Comparison of ENCODE assay signal across 13 cellular contexts in the genomic region with DNA sequence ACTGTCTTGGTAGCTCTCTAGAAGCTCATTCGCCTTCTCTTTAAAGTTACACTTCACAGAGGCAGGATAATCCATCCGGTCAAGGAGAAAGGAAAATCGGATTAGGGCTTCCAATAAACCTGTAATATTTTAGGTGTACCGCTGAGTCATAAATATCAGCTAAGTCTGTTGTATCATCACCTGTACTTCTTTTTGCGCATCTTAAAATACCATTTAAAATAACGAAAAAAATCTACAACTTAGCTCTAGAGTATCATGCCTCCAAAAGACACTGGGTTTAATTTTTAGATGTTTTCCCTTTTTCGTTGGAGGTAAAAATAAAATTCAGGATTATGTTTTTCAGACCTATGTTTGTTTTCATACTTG. TPM values are rescaled to one million over a fixed set of nuclear protein-coding genes. Genes with fewer than 3 reads are reported as not detected.
A peak's percentile ranks its signal among the peaks of the same experiment; 100 is the strongest.
DNase-seq lines count a peak whose midpoint lies in the region; ATAC-seq and TF ChIP-seq lines count a peak whose summit lies in the region.
"Had no signal": no experiment of that assay in that cellular context is flagged by ENCODE, and none has a peak within 500 bp of the region (broad histone marks: within the 10 kb centered on the region; RNA-seq: fewer than 3 reads in every experiment).

No MANE protein-coding gene starts in this region.

- no peaks in the 10 kb centered on the region for H3K9me2 ChIP-seq in PC-9 (ENCODE audit: insufficient read depth)

- intact Hi-C loops in CD8-positive, alpha-beta T cell (cut with DNase I, micrococcal nuclease), result loop anchor here (1.0 to 2.0 kb wide), 6 partner anchors 115 to 285 kb away; a partner anchor contains a TSS
- intact Hi-C loops in PC-9 (cut with micrococcal nuclease; ENCODE audit: unreplicated experiment), result loop anchor here (1.0 kb wide), 5 partner anchors 28 to 335 kb away; no protein-coding TSS in a partner anchor
- intact Hi-C loops in stomach (cut with DNase I; ENCODE audit: low total_unique reads), result loop anchor here (5.0 kb wide), 1 partner anchor 180 kb away; no protein-coding TSS in a partner anchor

- H2AFZ ChIP-seq in ACC112 (ENCODE audit: low read length, unreplicated experiment), result peak overlapping the region; percentile 51
- H2AFZ ChIP-seq in PC-9, result no peak overlapping the region

- TF ChIP-seq CTCF in CD8-positive, alpha-beta T cell (IDR thresholded peaks at IDR 0.05), result no peak
- TF ChIP-seq CTCF in PC-9 (conservative IDR thresholded peaks at IDR 0.05), result peak; percentile 24; the same call in 1 of the 2 replicates
- no peak for TF ChIP-seq CTCF in stomach (IDR thresholded peaks at IDR 0.05)

- TF ChIP-seq POLR2A in stomach (IDR thresholded peaks at IDR 0.05), result no peak

- TF ChIP-seq EP300 in stomach (IDR thresholded peaks at IDR 0.05), result no peak

- 28 to 36% (median 31%) methylated on average over 7 of the region's 7 CpGs for WGBS in stomach, 5 donors

- no peaks in the 10 kb centered on the region for H3K9me3 ChIP-seq in CD8-positive, alpha-beta T cell (ENCODE audit: low read length)
- H3K9me3 ChIP-seq in PC-9 (ENCODE audit: insufficient read depth, low read depth) (no peaks in the 10 kb centered on the region; the same call in 1 of the 2 replicates), stomach (no peaks in the 10 kb centered on the region)
- H3K9me3 ChIP-seq: testis had no signal

- H3K79me2 ChIP-seq in ACC112 (ENCODE audit: control insufficient read depth, insufficient read depth, low read length, unreplicated experiment) (no peaks in the 10 kb centered on the region), PC-9 (ENCODE audit: low read depth) (no peaks in the 10 kb centered on the region)

- no peak overlapping the region for H3K4me3 Mint-ChIP-seq in CD8-positive, alpha-beta T cell
- H3K4me3 Mint-ChIP-seq in naive B cell, result peak overlapping the region in 5 of 8 donors; percentile 7 to 73 (median 39)
- H3K4me3 Mint-ChIP-seq in T-cell, result no peak overlapping the region
- H3K4me3 Mint-ChIP-seq: activated naive CD8-positive, alpha-beta T cell treated with anti-CD3 and anti-CD28 coated beads, Interleukin-2, amount 50 U/mL, for 24 hours; stimulated activated memory B cell treated with anti-CD40 and anti-IgM and Interleukin-4, amounts not matched to agents 10 μg/mL and 1 μg/mL and 100 μg/mL, for 72 hours had no signal

- peaks cover 7% of the 10 kb centered on the region for H3K4me1 Mint-ChIP-seq in CD8-positive, alpha-beta T cell (ENCODE audit: low read depth)
- H3K4me1 Mint-ChIP-seq in naive B cell (peaks cover 0 to 8% (median 6%) of the 10 kb centered on the region in 3 donors), T-cell (peaks cover 0 to 9% (median 8%) of the 10 kb centered on the region in 3 donors)

- H3K4me1 ChIP-seq in ACC112 (ENCODE audit: control insufficient read depth, insufficient read depth, low read length, unreplicated experiment) (peaks cover 7% of the 10 kb centered on the region), PC-9 (replicated peaks; ENCODE audit: insufficient read depth) (no peaks in the 10 kb centered on the region), stomach (peaks cover 0 to 8% (median 6%) of the 10 kb centered on the region in 4 donors)
- H3K4me1 ChIP-seq in CD8-positive, alpha-beta T cell (ENCODE audit: insufficient read depth, low read length), result no peaks in the 10 kb centered on the region
- H3K4me1 ChIP-seq: testis had no signal

- POLR2A ChIA-PET in CD8-positive, alpha-beta T cell (lab: Charles Lee), result interaction anchor here (0.6 to 1.6 kb wide), 8 partner anchors 27 to 286 kb away, joined by 3 to 11 read pairs (median 4); no protein-coding TSS in a partner anchor
- POLR2A ChIA-PET in PC-9 (lab: Charles Lee; ENCODE audit: unreplicated experiment) (interaction anchor here (0.6 kb wide), 1 partner anchor 26 kb away, joined by 3 read pairs; no protein-coding TSS in a partner anchor), T-cell (lab: Charles Lee) (interaction anchor here (0.5 to 2.0 kb wide), 10 partner anchors 57 to 374 kb away, joined by 3 to 8 read pairs (median 4); a partner anchor contains a TSS)

- H3K36me3 ChIP-seq in ACC112 (ENCODE audit: insufficient read depth, low read length) (no peaks in the 10 kb centered on the region), PC-9 (ENCODE audit: low read depth) (no peaks in the 10 kb centered on the region), stomach (no peaks in the 10 kb centered on the region)
- no peaks in the 10 kb centered on the region for H3K36me3 ChIP-seq in CD8-positive, alpha-beta T cell (ENCODE audit: insufficient read depth, low read length)

- CTCF ChIA-PET in CD8-positive, alpha-beta T cell (lab: Charles Lee), result interaction anchor here (0.7 to 12.3 kb wide), 65 partner anchors 9 to 367 kb away, joined by 3 to 356 read pairs (median 5); a partner anchor contains a TSS
- CTCF ChIA-PET in PC-9 (lab: Charles Lee) (interaction anchor here (0.7 to 2.5 kb wide), 18 partner anchors 15 to 285 kb away, joined by 3 to 36 read pairs (median 5); no protein-coding TSS in a partner anchor), T-cell (lab: Charles Lee) (interaction anchor here (0.6 to 4.6 kb wide), 38 partner anchors 8 to 289 kb away, joined by 3 to 100 read pairs (median 6); a partner anchor contains a TSS)

- H3K27me3 Mint-ChIP-seq in CD8-positive, alpha-beta T cell (ENCODE audit: low read depth), result no peaks in the 10 kb centered on the region
- H3K27me3 Mint-ChIP-seq in naive B cell (peaks cover 0 to 5% (median 5%) of the 10 kb centered on the region in 3 donors), T-cell (peaks cover 0 to 4% of the 10 kb centered on the region in 2 donors)
- H3K27me3 Mint-ChIP-seq: activated CD8-positive, alpha-beta T cell treated with anti-CD3 and anti-CD28 coated beads for 36 hours; activated naive CD8-positive, alpha-beta T cell treated with anti-CD3 and anti-CD28 coated beads, Interleukin-2, amount 50 U/mL, for 24 hours had no signal

- H3K27ac Mint-ChIP-seq in CD8-positive, alpha-beta T cell, result peak overlapping the region; percentile 37
- H3K27ac Mint-ChIP-seq in naive B cell (peak overlapping the region in 4 of 6 donors; percentile 21 to 86 (median 76)), T-cell (no peak overlapping the region)
- H3K27ac Mint-ChIP-seq: activated CD8-positive, alpha-beta T cell treated with anti-CD3 and anti-CD28 coated beads for 36 hours; activated naive CD8-positive, alpha-beta T cell treated with anti-CD3 and anti-CD28 coated beads, Interleukin-2, amount 50 U/mL, for 24 hours; stimulated activated memory B cell treated with anti-CD40 and anti-IgM and Interleukin-4, amounts not matched to agents 10 μg/mL and 1 μg/mL and 100 μg/mL, for 72 hours had no signal

- no TSS peak for BruUV-seq in PC-9 (replicated peaks; lab: Mats Ljungman, UMichigan)

- DNase-seq in CD8-positive, alpha-beta T cell, result no peak
- DNase-seq in PC-9 (no peak), naive B cell (no peak), T-cell (no peak), stomach (no peak)
- DNase-seq in stimulated activated naive CD4-positive, alpha-beta T cell treated with Interleukin-2 at 50 U/mL for 16 hours (lab: John Stamatoyannopoulos, UW), result no peak
- DNase-seq: SIG-M5 had no signal

- H3K27me3 ChIP-seq in ACC112 (ENCODE audit: insufficient read depth, low read length) (no peaks in the 10 kb centered on the region), PC-9 (ENCODE audit: insufficient read depth, low read depth) (no peaks in the 10 kb centered on the region), stomach (no peaks in the 10 kb centered on the region)
- no peaks in the 10 kb centered on the region for H3K27me3 ChIP-seq in CD8-positive, alpha-beta T cell (ENCODE audit: insufficient read depth, low read length)
- H3K27me3 ChIP-seq: testis had no signal

- no peaks in the 10 kb centered on the region for H3K36me3 Mint-ChIP-seq in CD8-positive, alpha-beta T cell
- no peaks in the 10 kb centered on the region for H3K36me3 Mint-ChIP-seq in naive B cell
- no peaks in the 10 kb centered on the region for H3K36me3 Mint-ChIP-seq in T-cell
- H3K36me3 Mint-ChIP-seq: stimulated activated memory B cell treated with anti-CD40 and anti-IgM and Interleukin-4, amounts not matched to agents 10 μg/mL and 1 μg/mL and 100 μg/mL, for 72 hours had no signal

- H3K27ac ChIP-seq in ACC112 (ENCODE audit: low read depth, low read length) (no peak overlapping the region), PC-9 (no peak overlapping the region), stomach (no peak overlapping the region)
- H3K27ac ChIP-seq in CD8-positive, alpha-beta T cell (ENCODE audit: low read depth, low read length), result no peak overlapping the region
- H3K27ac ChIP-seq: testis had no signal

- no peaks in the 10 kb centered on the region for H4K20me1 ChIP-seq in PC-9 (ENCODE audit: insufficient read depth)

- no peaks in the 10 kb centered on the region for H3F3A ChIP-seq in PC-9 (ENCODE audit: insufficient read depth, low read depth)

- H3K4me3 ChIP-seq in ACC112 (ENCODE audit: low read depth, low read length) (no peak overlapping the region), PC-9 (no peak overlapping the region), stomach (no peak overlapping the region)
- no peak overlapping the region for H3K4me3 ChIP-seq in CD8-positive, alpha-beta T cell (ENCODE audit: low read depth, low read length)
- H3K4me3 ChIP-seq: testis had no signal

- H3K9me3 Mint-ChIP-seq in CD8-positive, alpha-beta T cell, result no peaks in the 10 kb centered on the region
- H3K9me3 Mint-ChIP-seq in naive B cell, result no peaks in the 10 kb centered on the region
- H3K9me3 Mint-ChIP-seq in T-cell, result no peaks in the 10 kb centered on the region
- H3K9me3 Mint-ChIP-seq: activated CD8-positive, alpha-beta T cell treated with anti-CD3 and anti-CD28 coated beads for 36 hours; activated naive CD8-positive, alpha-beta T cell treated with anti-CD3 and anti-CD28 coated beads, Interleukin-2, amount 50 U/mL, for 24 hours; stimulated activated memory B cell treated with anti-CD40 and anti-IgM and Interleukin-4, amounts not matched to agents 10 μg/mL and 1 μg/mL and 100 μg/mL, for 72 hours had no signal

- ATAC-seq in CD8-positive, alpha-beta T cell, result no peak
- ATAC-seq in naive B cell (ENCODE audit: low read depth in 2 of 2) (no peak), T-cell (replicated peaks in 1 of 4) (no peak), GM18909 (IDR thresholded peaks at IDR 0.05; ENCODE audit: poor library complexity, unreplicated experiment) (no peak)

- H3K4me2 ChIP-seq in PC-9, result peak overlapping the region; percentile 48

RNA-seq across cellular contexts. Expression of a gene that starts 41.5 kb away (rescaled TPM):
- total RNA-seq in CD8-positive, alpha-beta T cell, result 10 to 100 TPM; 11.6 to 16.1 TPM
- total RNA-seq in PC-9 (2021) (122 and 154 TPM in 2 replicates), T-cell (10 to 100 TPM; 20.7 to 31.4 (median 24.9) TPM), stomach (10 to 100 TPM in 3 of 5 donors, 1 to 10 TPM in 2; 4.1 to 32.1 (median 14.3) TPM)
- polyA plus RNA-seq in naive B cell (ENCODE audit: low read depth in 6 of 6) (1 to 10 TPM in 5 of 6 donors, not detected in 1; 1.3 to 2.8 (median 2.0) TPM), stomach (1 to 10 TPM; 2.6 to 5.6 (median 4.5) TPM)

Comparison
In these comparisons a context has a peak if more than half of its experiments do, and no peak if none do; other contexts are left out.
1. H3K27ac Mint-ChIP-seq: peak in CD8-positive, alpha-beta T cell (single experiment) and naive B cell (4 of 6); none in T-cell (0 of 2).
2. H3K4me3 Mint-ChIP-seq: peak in naive B cell (5 of 8); none in CD8-positive, alpha-beta T cell (single experiment) and T-cell (0 of 3).